ENCODE assay signal across 3 cellular contexts in genomic region chr7:27271384-27271783, GRCh38.
TF ChIP-seq lines count a peak whose summit lies in the region.

No MANE protein-coding gene starts in this region.

TF ChIP-seq in HepG2, 621 proteins besides CTCF, POLR2A, EP300 and RAD21:
- TF ChIP-seq GRHL1 (CRISPR knock-in tag; conservative IDR thresholded peaks at IDR 0.05) (no peak), CEBPB (IDR thresholded peaks at IDR 0.05; ENCODE audit: borderline replicate concordance, low read depth, low read length) (peak; percentile 63; the same call in 1 of the 2 replicates), HDAC1 (CRISPR knock-in tag; IDR thresholded peaks at IDR 0.05) (no peak), TCF7L2 (IDR thresholded peaks at IDR 0.05; ENCODE audit: low read depth, low read length) (no peak)

TF ChIP-seq in IMR-90, 13 proteins besides CTCF, POLR2A, EP300 and RAD21:
- no peak for TF ChIP-seq MXI1 (IDR thresholded peaks at IDR 0.05; ENCODE audit: borderline replicate concordance, low read depth, low read length)
- no peak for TF ChIP-seq BHLHE40 (IDR thresholded peaks at IDR 0.05; ENCODE audit: low read depth, low read length)
- TF ChIP-seq ELK1 (IDR thresholded peaks at IDR 0.05; ENCODE audit: borderline replicate concordance, low read depth, low read length) = no peak
- no peak for TF ChIP-seq SMC3 (IDR thresholded peaks at IDR 0.05; ENCODE audit: low read depth, low read length)
- TF ChIP-seq FOS (IDR thresholded peaks at IDR 0.05; ENCODE audit: low read depth, low read length) = no peak
- TF ChIP-seq CEBPB (IDR thresholded peaks at IDR 0.05; ENCODE audit: low read depth, low read length) = peak; percentile 70

TF ChIP-seq in K562, 482 proteins besides CTCF, POLR2A, EP300 and RAD21:
- TF ChIP-seq GABPB2 (CRISPR knock-in tag; conservative IDR thresholded peaks at IDR 0.05) (no peak), TSC22D4 (tag; IDR thresholded peaks at IDR 0.05) (no peak), CEBPB (tag; IDR thresholded peaks at IDR 0.05) (peak; percentile 58), PPARD (CRISPR knock-in tag; IDR thresholded peaks at IDR 0.05) (no peak), CEBPG (CRISPR knock-in tag; IDR thresholded peaks at IDR 0.05) (no peak), CEBPG (tag; conservative IDR thresholded peaks at IDR 0.05 in 1 of 2, IDR thresholded peaks at IDR 0.05 in 1 of 2) (peak; percentile 19 to 70; a peak in 2 of 4 replicates), RFX7 (CRISPR knock-in tag; IDR thresholded peaks at IDR 0.05) (no peak), RBM25 (IDR thresholded peaks at IDR 0.05; ENCODE audit: low read depth, low read length, severe bottlenecking) (no peak), ZNF24 (IDR thresholded peaks at IDR 0.05) (no peak), ZNF280B (CRISPR knock-in tag; IDR thresholded peaks at IDR 0.05) (no peak), HIVEP1 (CRISPR knock-in tag; IDR thresholded peaks at IDR 0.05) (no peak), MIER1 (IDR thresholded peaks at IDR 0.05; ENCODE audit: low read depth) (no peak), KLF16 (IDR thresholded peaks at IDR 0.05) (no peak)
